ENCODE assay signal across 1 cellular context in the genomic region with DNA sequence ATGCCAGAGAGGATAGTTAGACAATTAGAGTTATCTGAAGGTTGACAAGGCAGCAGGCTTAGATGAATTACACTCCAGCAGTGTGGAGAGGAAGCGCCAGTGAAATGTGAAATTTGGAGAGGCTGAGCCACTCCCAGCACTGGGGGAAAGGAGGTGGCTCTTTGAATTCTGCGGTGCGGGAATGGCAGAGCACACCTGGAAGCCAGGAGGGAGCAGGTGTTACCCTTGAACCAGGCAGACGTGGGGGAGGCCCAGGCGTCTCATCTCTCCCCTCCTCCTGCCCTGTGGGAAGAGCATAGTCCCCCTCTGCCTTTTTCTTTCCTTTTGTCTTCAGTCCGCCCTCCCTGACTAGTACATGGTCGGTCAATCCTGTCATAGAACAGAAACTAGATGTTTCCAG.
TF ChIP-seq lines count a peak whose summit lies in the region.

No MANE protein-coding gene starts in this region.

TF ChIP-seq in GM23338, 12 proteins besides CTCF, POLR2A, EP300 and RAD21 (continued from another document):
- TF ChIP-seq, protein P1, sequence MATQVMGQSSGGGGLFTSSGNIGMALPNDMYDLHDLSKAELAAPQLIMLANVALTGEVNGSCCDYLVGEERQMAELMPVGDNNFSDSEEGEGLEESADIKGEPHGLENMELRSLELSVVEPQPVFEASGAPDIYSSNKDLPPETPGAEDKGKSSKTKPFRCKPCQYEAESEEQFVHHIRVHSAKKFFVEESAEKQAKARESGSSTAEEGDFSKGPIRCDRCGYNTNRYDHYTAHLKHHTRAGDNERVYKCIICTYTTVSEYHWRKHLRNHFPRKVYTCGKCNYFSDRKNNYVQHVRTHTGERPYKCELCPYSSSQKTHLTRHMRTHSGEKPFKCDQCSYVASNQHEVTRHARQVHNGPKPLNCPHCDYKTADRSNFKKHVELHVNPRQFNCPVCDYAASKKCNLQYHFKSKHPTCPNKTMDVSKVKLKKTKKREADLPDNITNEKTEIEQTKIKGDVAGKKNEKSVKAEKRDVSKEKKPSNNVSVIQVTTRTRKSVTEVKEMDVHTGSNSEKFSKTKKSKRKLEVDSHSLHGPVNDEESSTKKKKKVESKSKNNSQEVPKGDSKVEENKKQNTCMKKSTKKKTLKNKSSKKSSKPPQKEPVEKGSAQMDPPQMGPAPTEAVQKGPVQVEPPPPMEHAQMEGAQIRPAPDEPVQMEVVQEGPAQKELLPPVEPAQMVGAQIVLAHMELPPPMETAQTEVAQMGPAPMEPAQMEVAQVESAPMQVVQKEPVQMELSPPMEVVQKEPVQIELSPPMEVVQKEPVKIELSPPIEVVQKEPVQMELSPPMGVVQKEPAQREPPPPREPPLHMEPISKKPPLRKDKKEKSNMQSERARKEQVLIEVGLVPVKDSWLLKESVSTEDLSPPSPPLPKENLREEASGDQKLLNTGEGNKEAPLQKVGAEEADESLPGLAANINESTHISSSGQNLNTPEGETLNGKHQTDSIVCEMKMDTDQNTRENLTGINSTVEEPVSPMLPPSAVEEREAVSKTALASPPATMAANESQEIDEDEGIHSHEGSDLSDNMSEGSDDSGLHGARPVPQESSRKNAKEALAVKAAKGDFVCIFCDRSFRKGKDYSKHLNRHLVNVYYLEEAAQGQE (IDR thresholded peaks at IDR 0.05; ENCODE audit: unreplicated experiment), result no peak
